In genomic region chr16:61665512-61665911, GRCh38 we compare ENCODE assay signal across 34 cellular contexts.
"Had no signal": no experiment of that assay in that cellular context is flagged by ENCODE, and none has a peak within 500 bp of the region (broad histone marks: within the 10 kb centered on the region; RNA-seq: fewer than 3 reads in every experiment).

No MANE protein-coding gene starts in this region.

- H3K27me3 ChIP-seq: MG63 had no signal

- H3K36me3 ChIP-seq: MG63 had no signal

- H3K9me3 ChIP-seq: MG63 had no signal

- DNase-seq: Karpas-422, Kasumi-1, MG63, MM.1S, MV-4-11, NCI-H1048, NCI-H1092, NCI-H1092 treated with DMSO at 0.1 percent for 48 hours, NCI-H1105, NCI-H1105 treated with DMSO at 0.1 percent for 48 hours, NCI-H1417, NCI-H1417 treated with DMSO at 0.1 percent for 48 hours, NCI-H1436, NCI-H1436 treated with DMSO at 0.1 percent for 48 hours, NCI-H146, NCI-H1694, NCI-H1694 treated with DMSO at 0.1 percent for 48 hours, NCI-H187, NCI-H187 treated with DMSO at 0.1 percent for 48 hours, NCI-H1930, NCI-H2029, NCI-H2029 treated with DMSO at 0.1 percent for 48 hours, NCI-H2081, NCI-H2081 treated with DMSO at 0.1 percent for 48 hours, NCI-H2107, NCI-H2171, NCI-H2171 treated with DMSO at 0.1 percent for 48 hours, NCI-H2227 treated with DMSO at 0.1 percent for 48 hours, NCI-H226, NCI-H345, NCI-H446, NCI-H446 treated with DMSO at 0.1 percent for 48 hours, NCI-H510A, NCI-H510A treated with DMSO at 0.1 percent for 48 hours had no signal

- H3K4me3 ChIP-seq: MG63 had no signal
